8 cellular contexts compared by ENCODE assay signal in genomic region chr7:66920769-66921395, GRCh38. TPM values are rescaled to one million over a fixed set of nuclear protein-coding genes. Genes with fewer than 3 reads are reported as not detected.
A peak's percentile ranks its signal among the peaks of the same experiment; 100 is the strongest.
DNase-seq lines count a peak whose midpoint lies in the region; ATAC-seq and TF ChIP-seq lines count a peak whose summit lies in the region.

A gene with protein sequence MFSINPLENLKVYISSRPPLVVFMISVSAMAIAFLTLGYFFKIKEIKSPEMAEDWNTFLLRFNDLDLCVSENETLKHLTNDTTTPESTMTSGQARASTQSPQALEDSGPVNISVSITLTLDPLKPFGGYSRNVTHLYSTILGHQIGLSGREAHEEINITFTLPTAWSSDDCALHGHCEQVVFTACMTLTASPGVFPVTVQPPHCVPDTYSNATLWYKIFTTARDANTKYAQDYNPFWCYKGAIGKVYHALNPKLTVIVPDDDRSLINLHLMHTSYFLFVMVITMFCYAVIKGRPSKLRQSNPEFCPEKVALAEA (plus strand): TSS chr7:66921225. CDS start chr7:66941866, 20,641 bp downstream.

- ATAC-seq in GM19351 (IDR thresholded peaks at IDR 0.05; ENCODE audit: unreplicated experiment) (peak; percentile 82), HG03521 (IDR thresholded peaks at IDR 0.05; ENCODE audit: unreplicated experiment) (peak; percentile 84), right lobe of liver (peak; percentile 87 to 97 (median 91))

- H3K27ac Mint-ChIP-seq in activated CD4-positive, alpha-beta memory T cell treated with anti-CD3 and anti-CD28 coated beads, Interleukin-2, amount 10 ng/mL, durations not matched to agents 7 days and 5 days: peak within 1 kb of the TSS; percentile 97

- H3K27ac ChIP-seq in C4-2B (peak within 1 kb of the TSS; percentile 92), dorsolateral prefrontal cortex (peak within 1 kb of the TSS in 52 of 59 donors; percentile 0 to 87 (median 68)), right lobe of liver (peak within 1 kb of the TSS; percentile 70 to 87 (median 85))

- H3K36me3 ChIP-seq in right lobe of liver: peaks cover 0 to 4% (median 0%) of the 10 kb centered on the region in 4 donors

- POLR2A ChIA-PET in activated CD4-positive, alpha-beta memory T cell treated with anti-CD3 and anti-CD28 coated beads, Interleukin-2, amount 10 ng/mL, durations not matched to agents 7 days and 5 days (lab: Charles Lee): interaction anchor here (0.6 to 3.7 kb wide), 15 partner anchors 12 to 427 kb away, joined by 3 to 53 read pairs (median 5); partner anchors contain the start of genes RABGEF1, SBDS and TYW1

- CTCF ChIA-PET in activated CD4-positive, alpha-beta memory T cell treated with anti-CD3 and anti-CD28 coated beads, Interleukin-2, amount 10 ng/mL, durations not matched to agents 7 days and 5 days (lab: Charles Lee): interaction anchor here (1.0 to 1.4 kb wide), 4 partner anchors 9 to 76 kb away, joined by 3 to 4 read pairs (median 4); no protein-coding TSS in a partner anchor

- H3K36me3 Mint-ChIP-seq in activated CD4-positive, alpha-beta memory T cell treated with anti-CD3 and anti-CD28 coated beads, Interleukin-2, amount 10 ng/mL, durations not matched to agents 7 days and 5 days (ENCODE audit: low read depth): peaks cover 21% of the 10 kb centered on the region

- peak within 1 kb of the TSS; percentile 100 for H3K4me3 Mint-ChIP-seq in activated CD4-positive, alpha-beta memory T cell treated with anti-CD3 and anti-CD28 coated beads, Interleukin-2, amount 10 ng/mL, durations not matched to agents 7 days and 5 days

- peaks cover 2% of the 10 kb centered on the region for H3K27me3 Mint-ChIP-seq in activated CD4-positive, alpha-beta memory T cell treated with anti-CD3 and anti-CD28 coated beads, Interleukin-2, amount 10 ng/mL, durations not matched to agents 7 days and 5 days

- DNase-seq in NCI-H774 (lab: John Stamatoyannopoulos, UW) (peak; percentile 81), dorsolateral prefrontal cortex (peak; percentile 80 to 92 (median 88)), right lobe of liver (peak; percentile 90 to 93 (median 90))
- peak; percentile 94 for DNase-seq in activated CD4-positive, alpha-beta memory T cell treated with anti-CD3 and anti-CD28 coated beads, Interleukin-2, amount 10 ng/mL, durations not matched to agents 7 days and 5 days
- DNase-seq in stimulated activated CD4-positive, alpha-beta T cell treated with anti-CD3 and anti-CD28 coated beads, Interleukin-4, amount 100 ng/mL, for 24 hours: peak; percentile 93

- TF ChIP-seq CTCF in C4-2B (conservative IDR thresholded peaks at IDR 0.05) (no peak), dorsolateral prefrontal cortex (IDR thresholded peaks at IDR 0.05 in 54 of 56, conservative IDR thresholded peaks at IDR 0.05 in 2 of 56; ENCODE audit: low read depth in 1 of 56, partially characterized antibody in 56 of 56) (peak in 23 of 56 donors; percentile 7 to 47 (median 24)), right lobe of liver (IDR thresholded peaks at IDR 0.05) (no peak)

- H3K9me3 ChIP-seq in right lobe of liver: no peaks in the 10 kb centered on the region

- WGBS in right lobe of liver (ENCODE audit: insufficient coverage, low coverage, low lambda C conversion rate, missing lambda C conversion rate): 2% methylated on average over 37 of the region's 67 CpGs

- intact Hi-C loops in dorsolateral prefrontal cortex (cut with DNase I) (loop anchor here (2.0 kb wide), 3 partner anchors 74 to 180 kb away; partner anchors contain the start of genes RABGEF1 (in 1 of the 2) and SBDS (in 1 of the 2)), right lobe of liver (cut with DNase I) (no loop called here)

- TF ChIP-seq POLR2A in right lobe of liver (IDR thresholded peaks at IDR 0.05): peak; percentile 52

- H3K9me3 Mint-ChIP-seq in activated CD4-positive, alpha-beta memory T cell treated with anti-CD3 and anti-CD28 coated beads, Interleukin-2, amount 10 ng/mL, durations not matched to agents 7 days and 5 days: no peaks in the 10 kb centered on the region

- peaks cover 0 to 25% (median 8%) of the 10 kb centered on the region in 4 donors for H3K4me1 ChIP-seq in right lobe of liver

- H3K4me3 ChIP-seq in dorsolateral prefrontal cortex (peak within 1 kb of the TSS; percentile 62 to 99 (median 92)), right lobe of liver (peak within 1 kb of the TSS; percentile 83 to 90 (median 88))

- peaks cover 40% of the 10 kb centered on the region for H3K4me1 Mint-ChIP-seq in activated CD4-positive, alpha-beta memory T cell treated with anti-CD3 and anti-CD28 coated beads, Interleukin-2, amount 10 ng/mL, durations not matched to agents 7 days and 5 days

- no peaks in the 10 kb centered on the region for H3K27me3 ChIP-seq in dorsolateral prefrontal cortex
- no peaks in the 10 kb centered on the region for H3K27me3 ChIP-seq in right lobe of liver

RNA-seq across cellular contexts. Expression of the gene that starts here (rescaled TPM):
- total RNA-seq in activated CD4-positive, alpha-beta memory T cell treated with anti-CD3 and anti-CD28 coated beads, Interleukin-2, amount 10 ng/mL, durations not matched to agents 7 days and 5 days: 10 to 100 TPM; 88.3 to 91.6 TPM
- total RNA-seq in dorsolateral prefrontal cortex (100 to 1,000 TPM in 4 of 120 experiments, 10 to 100 TPM in 116; 55.9 to 106 (median 78.3) TPM), right lobe of liver (10 to 100 TPM; 53.3 to 76.5 (median 63.2) TPM)

Comparison
In these comparisons a context has a peak if more than half of its experiments do, and no peak if none do; other contexts are left out.
1. Peak in every context shown above with its lines: DNase-seq, ATAC-seq, H3K4me3 ChIP-seq and H3K27ac ChIP-seq.
2. intact Hi-C loops: an anchor here in dorsolateral prefrontal cortex (2.0 kb wide); none called in right lobe of liver.